In genomic region chr14:102917469-102918211, GRCh38 we compare ENCODE assay signal across 8 cellular contexts. TPM values are rescaled to one million over a fixed set of nuclear protein-coding genes. Genes with fewer than 3 reads are reported as not detected.
DNase-seq lines count a peak whose midpoint lies in the region; ATAC-seq and TF ChIP-seq lines count a peak whose summit lies in the region.

No MANE protein-coding gene starts in this region.

- DNase-seq in Daoy (ENCODE audit: low read depth) (peak; percentile 59), cerebellum (ENCODE audit: low spot score) (peak; percentile 52), memory B cell (ENCODE audit: low spot score in 2 of 2) (peak; percentile 64 to 69), putamen (ENCODE audit: low spot score) (no peak)
- peak; percentile 58 for DNase-seq in activated CD4-positive, CD25-positive, alpha-beta regulatory T cell treated with anti-CD3 and anti-CD28 coated beads, Interleukin-2, amount 50 U/mL, for 72 hours
- DNase-seq in stimulated activated CD8-positive, alpha-beta memory T cell treated with anti-CD3 and anti-CD28 coated beads, Interleukin-7, amount 100 ng/mL, for 48 hours (ENCODE audit: extremely low read depth in 1 of 2, low read depth in 1 of 2) = peak; percentile 21 to 42

- H3K27ac Mint-ChIP-seq in memory B cell = no peak overlapping the region

- no peaks in the 10 kb centered on the region for H3K27me3 ChIP-seq in KMS-11 (ENCODE audit: insufficient read depth, low read depth)

- peak; percentile 67; the same call in 1 of the 2 replicates for TF ChIP-seq CTCF in KMS-11 (conservative IDR thresholded peaks at IDR 0.05; ENCODE audit: low read depth, low read length)

- no peaks in the 10 kb centered on the region for H3K9me3 Mint-ChIP-seq in memory B cell

- no peaks in the 10 kb centered on the region for H3K27me3 Mint-ChIP-seq in memory B cell

- H3K4me3 ChIP-seq in KMS-11 (IDR thresholded peaks at IDR 0.05; ENCODE audit: insufficient read depth, low read depth, low read length) = no peak overlapping the region

- no peaks in the 10 kb centered on the region for H4K20me1 ChIP-seq in KMS-11 (ENCODE audit: insufficient read depth)

- H3K4me1 ChIP-seq in KMS-11 (ENCODE audit: low read depth, poor library complexity, severe bottlenecking) = peaks cover 12% of the 10 kb centered on the region

- no peak overlapping the region for H2AFZ ChIP-seq in KMS-11 (ENCODE audit: low read depth)

- H3K36me3 ChIP-seq in KMS-11 (ENCODE audit: insufficient read depth) = no peaks in the 10 kb centered on the region

- H3K36me3 Mint-ChIP-seq in memory B cell = no peaks in the 10 kb centered on the region

- ATAC-seq in memory B cell (ENCODE audit: low read depth) (peak; percentile 22), HG03139 (IDR thresholded peaks at IDR 0.05; ENCODE audit: unreplicated experiment) (no peak)

- H3K4me3 Mint-ChIP-seq in memory B cell = no peak overlapping the region

- no peak overlapping the region for H3K9ac ChIP-seq in KMS-11

- no peak overlapping the region for H3K27ac ChIP-seq in KMS-11

- peaks cover 16% of the 10 kb centered on the region for H3K4me1 Mint-ChIP-seq in memory B cell

- no peak overlapping the region for H3K4me2 ChIP-seq in KMS-11

- no peaks in the 10 kb centered on the region for H3K79me2 ChIP-seq in KMS-11 (ENCODE audit: insufficient read depth, low read depth)

RNA-seq across cellular contexts. Expression of gene AMN, which starts 4.8 kb away (rescaled TPM):
- total RNA-seq in Daoy (2014; rRNA removed; shearing (Covaris generic)) = 0.40 TPM in 1 of 2 replicates, not detected in the other
- 0.73 TPM for total RNA-seq in cerebellum
